In genomic region chr4:98338761-98339438, GRCh38 we compare ENCODE assay signal across 23 cellular contexts.
"Had no signal": no experiment of that assay in that cellular context is flagged by ENCODE, and none has a peak within 500 bp of the region (broad histone marks: within the 10 kb centered on the region; RNA-seq: fewer than 3 reads in every experiment).

No MANE protein-coding gene starts in this region.

- H3K27ac ChIP-seq: colonic mucosa, heart right ventricle, neutrophil, psoas muscle, right lobe of liver, testis, tibial nerve, upper lobe of right lung, vagina had no signal

- H3K9me3 Mint-ChIP-seq: stimulated activated effector memory CD8-positive, alpha-beta T cell treated with anti-CD3 and anti-CD28 coated beads, Interleukin-12 subunit alpha, Interleukin-12 subunit beta, amount 100 ng/mL, for 72 hours had no signal

- H3K36me3 ChIP-seq: colonic mucosa, neutrophil, vagina had no signal

- H3K4me1 ChIP-seq: colonic mucosa, psoas muscle, right lobe of liver, testis, upper lobe of right lung, vagina had no signal

- H3K27me3 Mint-ChIP-seq: naive thymus-derived CD4-positive, alpha-beta T cell; stimulated activated naive CD8-positive, alpha-beta T cell treated with anti-CD3 and anti-CD28 coated beads, Interleukin-15, Interleukin-2, amounts not matched to agents 100 ng/mL and 50 ng/mL, for 24 hours had no signal

- H3K27me3 ChIP-seq: colonic mucosa, heart right ventricle, neutrophil, right lobe of liver, testis, tibial nerve, upper lobe of right lung, vagina had no signal

- DNase-seq: colonic mucosa; effector CD4-positive, alpha-beta T cell; heart right ventricle; hypothalamus; kidney; left cardiac atrium; left ventricle myocardium superior; mesenchymal stem cell; naive thymus-derived CD4-positive, alpha-beta T cell; nephron progenitor cell; psoas muscle; retina; right lobe of liver; stimulated activated CD4-positive, alpha-beta T cell treated with anti-CD3 and anti-CD28 coated beads, Interleukin-4, amount 100 ng/mL, for 1 hour; stimulated activated CD8-positive, alpha-beta memory T cell treated with anti-CD3 and anti-CD28 coated beads, Interleukin-4, amount 100 ng/mL, for 48 hours; testis; upper lobe of right lung had no signal

- ATAC-seq: heart right ventricle; left cardiac atrium; left ventricle myocardium superior; naive thymus-derived CD4-positive, alpha-beta T cell; psoas muscle; right lobe of liver; stimulated activated effector memory CD8-positive, alpha-beta T cell treated with anti-CD3 and anti-CD28 coated beads, Interleukin-12 subunit alpha, Interleukin-12 subunit beta, amount 100 ng/mL, for 72 hours; upper lobe of right lung had no signal

- H3K4me1 Mint-ChIP-seq: nephron progenitor cell had no signal

- H3K4me3 Mint-ChIP-seq: naive thymus-derived CD4-positive, alpha-beta T cell; nephron progenitor cell; stimulated activated effector memory CD8-positive, alpha-beta T cell treated with anti-CD3 and anti-CD28 coated beads, Interleukin-12 subunit alpha, Interleukin-12 subunit beta, amount 100 ng/mL, for 72 hours; stimulated activated naive CD8-positive, alpha-beta T cell treated with anti-CD3 and anti-CD28 coated beads, Interleukin-15, Interleukin-2, amounts not matched to agents 100 ng/mL and 50 ng/mL, for 24 hours had no signal

- H3K27ac Mint-ChIP-seq: naive thymus-derived CD4-positive, alpha-beta T cell; nephron progenitor cell; stimulated activated effector memory CD8-positive, alpha-beta T cell treated with anti-CD3 and anti-CD28 coated beads, Interleukin-12 subunit alpha, Interleukin-12 subunit beta, amount 100 ng/mL, for 72 hours; stimulated activated naive CD8-positive, alpha-beta T cell treated with anti-CD3 and anti-CD28 coated beads, Interleukin-15, Interleukin-2, amounts not matched to agents 100 ng/mL and 50 ng/mL, for 24 hours had no signal

- H3K9me3 ChIP-seq: colonic mucosa, testis had no signal

- H3K4me3 ChIP-seq: colonic mucosa, heart right ventricle, lung, psoas muscle, right lobe of liver, testis, tibial nerve, upper lobe of right lung, vagina had no signal
